Comparison of ENCODE assay signal across 19 cellular contexts in genomic region chrX:7074135-7074907, GRCh38.
A peak's percentile ranks its signal among the peaks of the same experiment; 100 is the strongest.
DNase-seq lines count a peak whose midpoint lies in the region; ATAC-seq and TF ChIP-seq lines count a peak whose summit lies in the region.
"Had no signal": no experiment of that assay in that cellular context is flagged by ENCODE, and none has a peak within 500 bp of the region (broad histone marks: within the 10 kb centered on the region; RNA-seq: fewer than 3 reads in every experiment).

No MANE protein-coding gene starts in this region.

- H3K36me3 ChIP-seq in prostate gland: no peaks in the 10 kb centered on the region
- peaks cover 0 to 16% of the 10 kb centered on the region in 2 donors for H3K36me3 ChIP-seq in vagina

- POLR2A ChIA-PET in activated CD8-positive, alpha-beta T cell treated with anti-CD3 and anti-CD28 coated beads for 36 hours (lab: Charles Lee): no interaction called here

- no peak overlapping the region for H3K27ac ChIP-seq in foreskin keratinocyte
- peak overlapping the region; percentile 62 to 76 for H3K27ac ChIP-seq in prostate gland
- no peak overlapping the region for H3K27ac ChIP-seq in vagina
- H3K27ac ChIP-seq: 22Rv1 had no signal

- peak; percentile 0 for DNase-seq in NCI-H2029 (lab: John Stamatoyannopoulos, UW)
- no peak for DNase-seq in NCI-H2029 treated with DMSO at 0.1 percent for 48 hours (lab: John Stamatoyannopoulos, UW)
- DNase-seq in activated CD8-positive, alpha-beta T cell treated with anti-CD3 and anti-CD28 coated beads for 36 hours: no peak
- no peak for DNase-seq in foreskin keratinocyte
- peak; percentile 61 for DNase-seq in prostate gland (ENCODE audit: low spot score)
- no peak for DNase-seq in vagina (ENCODE audit: extremely low spot score in 2 of 2)
- no peak for DNase-seq in NCI-H2196 treated with DMSO at 0.1 percent for 48 hours (lab: John Stamatoyannopoulos, UW; ENCODE audit: unreplicated experiment)
- DNase-seq in activated naive CD4-positive, alpha-beta T cell treated with Interleukin-2 at 50 U/mL for 16 hours: no peak
- DNase-seq: activated T-cell treated with anti-CD3 and anti-CD28 coated beads, Interleukin-2, amount 50 U/mL, for 48 hours; anterior cingulate cortex; Calu3; effector memory CD4-positive, alpha-beta T cell; H7; head of caudate nucleus; KBM-7; NCI-H526 treated with DMSO at 0.1 percent for 48 hours; stimulated activated naive CD8-positive, alpha-beta T cell treated with anti-CD3 and anti-CD28 coated beads, Interleukin-15, Interleukin-2, amounts not matched to agents 100 U/mL and 50 U/mL, for 24 hours had no signal

- H3K4me3 Mint-ChIP-seq in activated CD8-positive, alpha-beta T cell treated with anti-CD3 and anti-CD28 coated beads for 36 hours: no peak overlapping the region
- H3K4me3 Mint-ChIP-seq: natural killer cell treated with Interleukin-12 subunit alpha and Interleukin-12 subunit beta and Interleukin-15 and Interleukin-18, amount 100 ng/mL, for 72 hours had no signal

- no peaks in the 10 kb centered on the region for H3K27me3 Mint-ChIP-seq in activated CD8-positive, alpha-beta T cell treated with anti-CD3 and anti-CD28 coated beads for 36 hours
- H3K27me3 Mint-ChIP-seq: natural killer cell treated with Interleukin-12 subunit alpha and Interleukin-12 subunit beta and Interleukin-15 and Interleukin-18, amount 100 ng/mL, for 72 hours had no signal

- no peak for TF ChIP-seq POLR2A in prostate gland (IDR thresholded peaks at IDR 0.05)
- no peak for TF ChIP-seq POLR2A in vagina (IDR thresholded peaks at IDR 0.05)

- H3K9me3 Mint-ChIP-seq in activated CD8-positive, alpha-beta T cell treated with anti-CD3 and anti-CD28 coated beads for 36 hours: no peaks in the 10 kb centered on the region
- H3K9me3 Mint-ChIP-seq: natural killer cell treated with Interleukin-12 subunit alpha and Interleukin-12 subunit beta and Interleukin-15 and Interleukin-18, amount 100 ng/mL, for 72 hours had no signal

- peaks cover 4% of the 10 kb centered on the region for H3K36me3 Mint-ChIP-seq in activated CD8-positive, alpha-beta T cell treated with anti-CD3 and anti-CD28 coated beads for 36 hours (ENCODE audit: low read depth)
- H3K36me3 Mint-ChIP-seq: natural killer cell treated with Interleukin-12 subunit alpha and Interleukin-12 subunit beta and Interleukin-15 and Interleukin-18, amount 100 ng/mL, for 72 hours had no signal

- H3K27me3 ChIP-seq in foreskin keratinocyte: no peaks in the 10 kb centered on the region
- H3K27me3 ChIP-seq in prostate gland (replicated peaks; ENCODE audit: insufficient read depth): no peaks in the 10 kb centered on the region
- no peaks in the 10 kb centered on the region for H3K27me3 ChIP-seq in vagina

- peaks cover 20% of the 10 kb centered on the region for H3K4me1 Mint-ChIP-seq in activated CD8-positive, alpha-beta T cell treated with anti-CD3 and anti-CD28 coated beads for 36 hours (ENCODE audit: low read depth)

- no peaks in the 10 kb centered on the region for H3K4me1 ChIP-seq in foreskin keratinocyte
- H3K4me1 ChIP-seq in prostate gland (replicated peaks): no peaks in the 10 kb centered on the region
- no peaks in the 10 kb centered on the region for H3K4me1 ChIP-seq in vagina

- ATAC-seq in activated CD8-positive, alpha-beta T cell treated with anti-CD3 and anti-CD28 coated beads for 36 hours: peak; percentile 30
- peak; percentile 91 for ATAC-seq in foreskin keratinocyte
- ATAC-seq: stimulated activated naive CD8-positive, alpha-beta T cell treated with anti-CD3 and anti-CD28 coated beads, Interleukin-15, Interleukin-2, amounts not matched to agents 100 U/mL and 50 U/mL, for 24 hours had no signal

- H3K9me3 ChIP-seq in prostate gland (no peaks in the 10 kb centered on the region), vagina (no peaks in the 10 kb centered on the region)

- CTCF ChIA-PET in activated CD8-positive, alpha-beta T cell treated with anti-CD3 and anti-CD28 coated beads for 36 hours (lab: Charles Lee): no interaction called here

- no peak overlapping the region for H3K27ac Mint-ChIP-seq in activated CD8-positive, alpha-beta T cell treated with anti-CD3 and anti-CD28 coated beads for 36 hours

- 51% methylated on average over 9 of the region's 9 CpGs for WGBS in prostate gland

- intact Hi-C loops in activated CD8-positive, alpha-beta T cell treated with anti-CD3 and anti-CD28 coated beads for 36 hours (cut with micrococcal nuclease): no loop called here
- intact Hi-C loops in prostate gland (cut with DNase I) (no loop called here), vagina (cut with DNase I) (no loop called here)

- no peak for TF ChIP-seq CTCF in activated CD8-positive, alpha-beta T cell treated with anti-CD3 and anti-CD28 coated beads for 36 hours (IDR thresholded peaks at IDR 0.05)
- peak; percentile 8 for TF ChIP-seq CTCF in foreskin keratinocyte (conservative IDR thresholded peaks at IDR 0.05)
- TF ChIP-seq CTCF in prostate gland (IDR thresholded peaks at IDR 0.05): no peak
- no peak for TF ChIP-seq CTCF in vagina (IDR thresholded peaks at IDR 0.05)

- no peak overlapping the region for H3K4me3 ChIP-seq in prostate gland
- no peak overlapping the region for H3K4me3 ChIP-seq in vagina

Comparison
In these comparisons a context has a peak if more than half of its experiments do, and no peak if none do; other contexts are left out.
1. DNase-seq: peak in NCI-H2029 (single experiment) and prostate gland (single experiment); none in NCI-H2029 treated with DMSO at 0.1 percent for 48 hours (single experiment), activated CD8-positive, alpha-beta T cell treated with anti-CD3 and anti-CD28 coated beads for 36 hours (single experiment), foreskin keratinocyte (0 of 2), vagina (0 of 2), NCI-H2196 treated with DMSO at 0.1 percent for 48 hours (single experiment) and activated naive CD4-positive, alpha-beta T cell treated with Interleukin-2 at 50 U/mL for 16 hours (single experiment).
2. H3K27ac ChIP-seq: peak in prostate gland (2 of 2); none in foreskin keratinocyte (single experiment) and vagina (single experiment).